Comparison of ENCODE assay signal across 1 cellular context in the genomic region with DNA sequence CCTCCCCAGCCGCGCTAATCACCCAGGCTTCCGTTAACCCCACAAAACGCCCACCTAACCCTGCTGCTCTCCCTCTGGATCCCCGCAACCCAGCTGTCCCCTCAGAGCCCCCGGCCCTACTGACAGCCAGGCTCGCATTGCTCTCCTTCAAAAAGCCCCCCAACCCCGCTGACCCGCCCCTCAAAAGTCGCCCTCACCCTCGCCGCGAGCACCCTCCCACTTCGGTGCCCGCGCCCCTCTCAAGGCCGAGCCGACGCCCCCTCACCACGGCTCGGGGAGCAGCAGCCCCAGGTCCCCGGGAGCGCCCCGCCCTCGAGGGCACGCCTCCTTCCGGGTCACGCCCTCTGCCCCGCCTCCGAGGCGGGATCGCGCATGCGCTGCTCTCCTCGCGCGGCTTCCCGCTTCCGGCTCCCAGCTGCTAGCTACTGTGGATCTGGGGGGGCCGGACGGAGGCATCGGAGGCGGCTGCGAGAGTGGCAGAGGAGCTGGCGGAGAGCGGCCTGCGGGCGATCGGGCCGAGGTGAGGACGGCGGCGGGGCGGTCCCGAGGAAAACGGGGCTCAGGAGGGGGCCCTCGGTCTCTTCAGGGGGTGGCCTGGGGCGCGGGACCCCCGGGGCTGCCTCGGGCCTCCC.
TF ChIP-seq lines count a peak whose summit lies in the region.

No MANE protein-coding gene starts in this region.

TF ChIP-seq in GM12878, 131 proteins besides CTCF, POLR2A, EP300 and RAD21 (continued from another document and continues in another):
- no peak for TF ChIP-seq MEF2A (IDR thresholded peaks at IDR 0.05; ENCODE audit: insufficient read depth, low read depth, low read length)
- TF ChIP-seq CBFB (IDR thresholded peaks at IDR 0.05; ENCODE audit: low read depth) = no peak
- TF ChIP-seq, protein P1, sequence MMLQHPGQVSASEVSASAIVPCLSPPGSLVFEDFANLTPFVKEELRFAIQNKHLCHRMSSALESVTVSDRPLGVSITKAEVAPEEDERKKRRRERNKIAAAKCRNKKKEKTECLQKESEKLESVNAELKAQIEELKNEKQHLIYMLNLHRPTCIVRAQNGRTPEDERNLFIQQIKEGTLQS (IDR thresholded peaks at IDR 0.05; ENCODE audit: borderline replicate concordance, extremely low read depth, low read depth, low read length) = no peak
- TF ChIP-seq, protein P2, sequence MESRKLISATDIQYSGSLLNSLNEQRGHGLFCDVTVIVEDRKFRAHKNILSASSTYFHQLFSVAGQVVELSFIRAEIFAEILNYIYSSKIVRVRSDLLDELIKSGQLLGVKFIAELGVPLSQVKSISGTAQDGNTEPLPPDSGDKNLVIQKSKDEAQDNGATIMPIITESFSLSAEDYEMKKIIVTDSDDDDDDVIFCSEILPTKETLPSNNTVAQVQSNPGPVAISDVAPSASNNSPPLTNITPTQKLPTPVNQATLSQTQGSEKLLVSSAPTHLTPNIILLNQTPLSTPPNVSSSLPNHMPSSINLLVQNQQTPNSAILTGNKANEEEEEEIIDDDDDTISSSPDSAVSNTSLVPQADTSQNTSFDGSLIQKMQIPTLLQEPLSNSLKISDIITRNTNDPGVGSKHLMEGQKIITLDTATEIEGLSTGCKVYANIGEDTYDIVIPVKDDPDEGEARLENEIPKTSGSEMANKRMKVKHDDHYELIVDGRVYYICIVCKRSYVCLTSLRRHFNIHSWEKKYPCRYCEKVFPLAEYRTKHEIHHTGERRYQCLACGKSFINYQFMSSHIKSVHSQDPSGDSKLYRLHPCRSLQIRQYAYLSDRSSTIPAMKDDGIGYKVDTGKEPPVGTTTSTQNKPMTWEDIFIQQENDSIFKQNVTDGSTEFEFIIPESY (IDR thresholded peaks at IDR 0.05) = no peak
- TF ChIP-seq, protein P3, sequence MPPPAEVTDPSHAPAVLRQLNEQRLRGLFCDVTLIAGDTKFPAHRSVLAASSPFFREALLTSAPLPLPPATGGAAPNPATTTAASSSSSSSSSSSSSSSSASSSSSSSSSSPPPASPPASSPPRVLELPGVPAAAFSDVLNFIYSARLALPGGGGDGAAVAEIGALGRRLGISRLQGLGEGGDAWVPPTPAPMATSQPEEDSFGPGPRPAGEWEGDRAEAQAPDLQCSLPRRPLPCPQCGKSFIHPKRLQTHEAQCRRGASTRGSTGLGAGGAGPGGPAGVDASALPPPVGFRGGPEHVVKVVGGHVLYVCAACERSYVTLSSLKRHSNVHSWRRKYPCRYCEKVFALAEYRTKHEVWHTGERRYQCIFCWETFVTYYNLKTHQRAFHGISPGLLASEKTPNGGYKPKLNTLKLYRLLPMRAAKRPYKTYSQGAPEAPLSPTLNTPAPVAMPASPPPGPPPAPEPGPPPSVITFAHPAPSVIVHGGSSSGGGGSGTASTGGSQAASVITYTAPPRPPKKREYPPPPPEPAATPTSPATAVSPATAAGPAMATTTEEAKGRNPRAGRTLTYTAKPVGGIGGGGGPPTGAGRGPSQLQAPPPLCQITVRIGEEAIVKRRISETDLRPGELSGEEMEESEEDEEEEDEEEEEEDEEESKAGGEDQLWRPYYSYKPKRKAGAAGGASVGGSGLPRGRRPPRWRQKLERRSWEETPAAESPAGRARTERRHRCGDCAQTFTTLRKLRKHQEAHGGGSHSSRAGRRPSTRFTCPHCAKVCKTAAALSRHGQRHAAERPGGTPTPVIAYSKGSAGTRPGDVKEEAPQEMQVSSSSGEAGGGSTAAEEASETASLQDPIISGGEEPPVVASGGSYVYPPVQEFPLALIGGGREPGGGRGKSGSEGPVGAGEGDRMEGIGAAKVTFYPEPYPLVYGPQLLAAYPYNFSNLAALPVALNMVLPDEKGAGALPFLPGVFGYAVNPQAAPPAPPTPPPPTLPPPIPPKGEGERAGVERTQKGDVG (CRISPR knock-in tag; IDR thresholded peaks at IDR 0.05) = no peak
- TF ChIP-seq MTA3 (IDR thresholded peaks at IDR 0.05; ENCODE audit: borderline replicate concordance, low read length) = no peak
- peak; percentile 93 for TF ChIP-seq PAX5 (IDR thresholded peaks at IDR 0.05; ENCODE audit: borderline replicate concordance, low read depth, low read length)
- TF ChIP-seq, protein P4, sequence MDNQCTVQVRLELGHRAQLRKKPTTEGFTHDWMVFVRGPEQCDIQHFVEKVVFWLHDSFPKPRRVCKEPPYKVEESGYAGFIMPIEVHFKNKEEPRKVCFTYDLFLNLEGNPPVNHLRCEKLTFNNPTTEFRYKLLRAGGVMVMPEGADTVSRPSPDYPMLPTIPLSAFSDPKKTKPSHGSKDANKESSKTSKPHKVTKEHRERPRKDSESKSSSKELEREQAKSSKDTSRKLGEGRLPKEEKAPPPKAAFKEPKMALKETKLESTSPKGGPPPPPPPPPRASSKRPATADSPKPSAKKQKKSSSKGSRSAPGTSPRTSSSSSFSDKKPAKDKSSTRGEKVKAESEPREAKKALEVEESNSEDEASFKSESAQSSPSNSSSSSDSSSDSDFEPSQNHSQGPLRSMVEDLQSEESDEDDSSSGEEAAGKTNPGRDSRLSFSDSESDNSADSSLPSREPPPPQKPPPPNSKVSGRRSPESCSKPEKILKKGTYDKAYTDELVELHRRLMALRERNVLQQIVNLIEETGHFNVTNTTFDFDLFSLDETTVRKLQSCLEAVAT (IDR thresholded peaks at IDR 0.05) = no peak
- TF ChIP-seq SRF (IDR thresholded peaks at IDR 0.05; ENCODE audit: low read depth in 2 of 2, low read length in 2 of 2) = 0 out of 4 replicates have a peak, but pooled peaks of 1 of the 2 experiments have one; percentile 25
- TF ChIP-seq ZNF384 (IDR thresholded peaks at IDR 0.05; ENCODE audit: borderline replicate concordance, low read depth, low read length) = no peak
- no peak for TF ChIP-seq SMAD1 (IDR thresholded peaks at IDR 0.05; ENCODE audit: low read depth, partially characterized antibody)
- TF ChIP-seq, protein P5, sequence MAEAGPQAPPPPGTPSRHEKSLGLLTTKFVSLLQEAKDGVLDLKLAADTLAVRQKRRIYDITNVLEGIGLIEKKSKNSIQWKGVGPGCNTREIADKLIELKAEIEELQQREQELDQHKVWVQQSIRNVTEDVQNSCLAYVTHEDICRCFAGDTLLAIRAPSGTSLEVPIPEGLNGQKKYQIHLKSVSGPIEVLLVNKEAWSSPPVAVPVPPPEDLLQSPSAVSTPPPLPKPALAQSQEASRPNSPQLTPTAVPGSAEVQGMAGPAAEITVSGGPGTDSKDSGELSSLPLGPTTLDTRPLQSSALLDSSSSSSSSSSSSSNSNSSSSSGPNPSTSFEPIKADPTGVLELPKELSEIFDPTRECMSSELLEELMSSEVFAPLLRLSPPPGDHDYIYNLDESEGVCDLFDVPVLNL (IDR thresholded peaks at IDR 0.05; ENCODE audit: low read depth, low read length) = no peak
- TF ChIP-seq RFX5 (IDR thresholded peaks at IDR 0.05; ENCODE audit: low read depth, low read length) = no peak
- TF ChIP-seq GATAD2B (conservative IDR thresholded peaks at IDR 0.05; ENCODE audit: low read depth) = no peak
- no peak for TF ChIP-seq FOS (IDR thresholded peaks at IDR 0.05; ENCODE audit: borderline replicate concordance, extremely low read depth, insufficient read length)
- no peak for TF ChIP-seq SREBF1 (IDR thresholded peaks at IDR 0.05; ENCODE audit: low read length)
- peak; percentile 56; the same call in 1 of the 2 replicates for TF ChIP-seq TCF12 (IDR thresholded peaks at IDR 0.05; ENCODE audit: low read depth, low read length)
- TF ChIP-seq CBX3 (IDR thresholded peaks at IDR 0.05; ENCODE audit: borderline replicate concordance, low read depth) = no peak
- TF ChIP-seq YBX1 (IDR thresholded peaks at IDR 0.05) = no peak
- peak; percentile 77; the same call in 1 of the 2 replicates for TF ChIP-seq TAF1 (IDR thresholded peaks at IDR 0.05; ENCODE audit: borderline replicate concordance, low read depth, low read length)
- TF ChIP-seq NBN (IDR thresholded peaks at IDR 0.05) = no peak
- no peak for TF ChIP-seq CHD1 (IDR thresholded peaks at IDR 0.05; ENCODE audit: low read depth, low read length)
- no peak for TF ChIP-seq KLF5 (IDR thresholded peaks at IDR 0.05; ENCODE audit: partially characterized antibody)
- TF ChIP-seq, protein P6, sequence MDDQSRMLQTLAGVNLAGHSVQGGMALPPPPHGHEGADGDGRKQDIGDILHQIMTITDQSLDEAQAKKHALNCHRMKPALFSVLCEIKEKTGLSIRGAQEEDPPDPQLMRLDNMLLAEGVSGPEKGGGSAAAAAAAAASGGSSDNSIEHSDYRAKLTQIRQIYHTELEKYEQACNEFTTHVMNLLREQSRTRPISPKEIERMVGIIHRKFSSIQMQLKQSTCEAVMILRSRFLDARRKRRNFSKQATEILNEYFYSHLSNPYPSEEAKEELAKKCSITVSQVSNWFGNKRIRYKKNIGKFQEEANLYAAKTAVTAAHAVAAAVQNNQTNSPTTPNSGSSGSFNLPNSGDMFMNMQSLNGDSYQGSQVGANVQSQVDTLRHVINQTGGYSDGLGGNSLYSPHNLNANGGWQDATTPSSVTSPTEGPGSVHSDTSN (IDR thresholded peaks at IDR 0.05; ENCODE audit: insufficient replicate concordance, low read depth, low read length) = peak; percentile 38
- no peak for TF ChIP-seq BCL11A (IDR thresholded peaks at IDR 0.05; ENCODE audit: low read depth, low read length)
- no peak for TF ChIP-seq TBL1XR1 (IDR thresholded peaks at IDR 0.05; ENCODE audit: low read depth, low read length)
- no peak for TF ChIP-seq MYB (IDR thresholded peaks at IDR 0.05; ENCODE audit: borderline replicate concordance, low read depth, low read length)
- TF ChIP-seq, protein P7, sequence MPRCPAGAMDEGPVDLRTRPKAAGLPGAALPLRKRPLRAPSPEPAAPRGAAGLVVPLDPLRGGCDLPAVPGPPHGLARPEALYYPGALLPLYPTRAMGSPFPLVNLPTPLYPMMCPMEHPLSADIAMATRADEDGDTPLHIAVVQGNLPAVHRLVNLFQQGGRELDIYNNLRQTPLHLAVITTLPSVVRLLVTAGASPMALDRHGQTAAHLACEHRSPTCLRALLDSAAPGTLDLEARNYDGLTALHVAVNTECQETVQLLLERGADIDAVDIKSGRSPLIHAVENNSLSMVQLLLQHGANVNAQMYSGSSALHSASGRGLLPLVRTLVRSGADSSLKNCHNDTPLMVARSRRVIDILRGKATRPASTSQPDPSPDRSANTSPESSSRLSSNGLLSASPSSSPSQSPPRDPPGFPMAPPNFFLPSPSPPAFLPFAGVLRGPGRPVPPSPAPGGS (IDR thresholded peaks at IDR 0.05; ENCODE audit: borderline replicate concordance, insufficient read depth, low read depth, low read length, poor library complexity, severe bottlenecking) = peak; percentile 19
- TF ChIP-seq CEBPB (IDR thresholded peaks at IDR 0.05; ENCODE audit: borderline replicate concordance in 1 of 2, low read depth in 2 of 2, low read length in 2 of 2) = no peak
- TF ChIP-seq, protein P8, sequence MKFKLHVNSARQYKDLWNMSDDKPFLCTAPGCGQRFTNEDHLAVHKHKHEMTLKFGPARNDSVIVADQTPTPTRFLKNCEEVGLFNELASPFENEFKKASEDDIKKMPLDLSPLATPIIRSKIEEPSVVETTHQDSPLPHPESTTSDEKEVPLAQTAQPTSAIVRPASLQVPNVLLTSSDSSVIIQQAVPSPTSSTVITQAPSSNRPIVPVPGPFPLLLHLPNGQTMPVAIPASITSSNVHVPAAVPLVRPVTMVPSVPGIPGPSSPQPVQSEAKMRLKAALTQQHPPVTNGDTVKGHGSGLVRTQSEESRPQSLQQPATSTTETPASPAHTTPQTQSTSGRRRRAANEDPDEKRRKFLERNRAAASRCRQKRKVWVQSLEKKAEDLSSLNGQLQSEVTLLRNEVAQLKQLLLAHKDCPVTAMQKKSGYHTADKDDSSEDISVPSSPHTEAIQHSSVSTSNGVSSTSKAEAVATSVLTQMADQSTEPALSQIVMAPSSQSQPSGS (IDR thresholded peaks at IDR 0.05; ENCODE audit: low read length) = no peak
- TF ChIP-seq TARDBP (IDR thresholded peaks at IDR 0.05; ENCODE audit: borderline replicate concordance) = no peak
- TF ChIP-seq NR2C1 (IDR thresholded peaks at IDR 0.05) = peak; percentile 87
- TF ChIP-seq ZNF622 (IDR thresholded peaks at IDR 0.05) = no peak
- peak; percentile 65; the same call in 1 of the 2 replicates for TF ChIP-seq POLR2AphosphoS2 (IDR thresholded peaks at IDR 0.05; ENCODE audit: low read depth, low read length)
- no peak for TF ChIP-seq FOXK2 (IDR thresholded peaks at IDR 0.05)
- TF ChIP-seq, protein P9, sequence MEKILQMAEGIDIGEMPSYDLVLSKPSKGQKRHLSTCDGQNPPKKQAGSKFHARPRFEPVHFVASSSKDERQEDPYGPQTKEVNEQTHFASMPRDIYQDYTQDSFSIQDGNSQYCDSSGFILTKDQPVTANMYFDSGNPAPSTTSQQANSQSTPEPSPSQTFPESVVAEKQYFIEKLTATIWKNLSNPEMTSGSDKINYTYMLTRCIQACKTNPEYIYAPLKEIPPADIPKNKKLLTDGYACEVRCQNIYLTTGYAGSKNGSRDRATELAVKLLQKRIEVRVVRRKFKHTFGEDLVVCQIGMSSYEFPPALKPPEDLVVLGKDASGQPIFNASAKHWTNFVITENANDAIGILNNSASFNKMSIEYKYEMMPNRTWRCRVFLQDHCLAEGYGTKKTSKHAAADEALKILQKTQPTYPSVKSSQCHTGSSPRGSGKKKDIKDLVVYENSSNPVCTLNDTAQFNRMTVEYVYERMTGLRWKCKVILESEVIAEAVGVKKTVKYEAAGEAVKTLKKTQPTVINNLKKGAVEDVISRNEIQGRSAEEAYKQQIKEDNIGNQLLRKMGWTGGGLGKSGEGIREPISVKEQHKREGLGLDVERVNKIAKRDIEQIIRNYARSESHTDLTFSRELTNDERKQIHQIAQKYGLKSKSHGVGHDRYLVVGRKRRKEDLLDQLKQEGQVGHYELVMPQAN (conservative IDR thresholded peaks at IDR 0.05) = peak; percentile 72
- TF ChIP-seq PAX8 (IDR thresholded peaks at IDR 0.05) = no peak
- TF ChIP-seq, protein P10, sequence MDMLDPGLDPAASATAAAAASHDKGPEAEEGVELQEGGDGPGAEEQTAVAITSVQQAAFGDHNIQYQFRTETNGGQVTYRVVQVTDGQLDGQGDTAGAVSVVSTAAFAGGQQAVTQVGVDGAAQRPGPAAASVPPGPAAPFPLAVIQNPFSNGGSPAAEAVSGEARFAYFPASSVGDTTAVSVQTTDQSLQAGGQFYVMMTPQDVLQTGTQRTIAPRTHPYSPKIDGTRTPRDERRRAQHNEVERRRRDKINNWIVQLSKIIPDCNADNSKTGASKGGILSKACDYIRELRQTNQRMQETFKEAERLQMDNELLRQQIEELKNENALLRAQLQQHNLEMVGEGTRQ (IDR thresholded peaks at IDR 0.05; ENCODE audit: borderline replicate concordance, low read depth, low read length) = no peak
- TF ChIP-seq BMI1 (IDR thresholded peaks at IDR 0.05; ENCODE audit: borderline replicate concordance) = no peak
- no peak; the same call in 1 of the 2 replicates for TF ChIP-seq CREB1 (IDR thresholded peaks at IDR 0.05; ENCODE audit: low read depth)
- TF ChIP-seq SREBF2 (IDR thresholded peaks at IDR 0.05; ENCODE audit: low read length) = no peak
- TF ChIP-seq TCF7 (IDR thresholded peaks at IDR 0.05; ENCODE audit: borderline replicate concordance) = no peak
- TF ChIP-seq, protein P11, sequence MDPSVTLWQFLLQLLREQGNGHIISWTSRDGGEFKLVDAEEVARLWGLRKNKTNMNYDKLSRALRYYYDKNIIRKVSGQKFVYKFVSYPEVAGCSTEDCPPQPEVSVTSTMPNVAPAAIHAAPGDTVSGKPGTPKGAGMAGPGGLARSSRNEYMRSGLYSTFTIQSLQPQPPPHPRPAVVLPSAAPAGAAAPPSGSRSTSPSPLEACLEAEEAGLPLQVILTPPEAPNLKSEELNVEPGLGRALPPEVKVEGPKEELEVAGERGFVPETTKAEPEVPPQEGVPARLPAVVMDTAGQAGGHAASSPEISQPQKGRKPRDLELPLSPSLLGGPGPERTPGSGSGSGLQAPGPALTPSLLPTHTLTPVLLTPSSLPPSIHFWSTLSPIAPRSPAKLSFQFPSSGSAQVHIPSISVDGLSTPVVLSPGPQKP (IDR thresholded peaks at IDR 0.05; ENCODE audit: low read depth, low read length) = peak; percentile 75
- TF ChIP-seq CHD4 (IDR thresholded peaks at IDR 0.05) = no peak
- TF ChIP-seq ZNF207 (IDR thresholded peaks at IDR 0.05; ENCODE audit: borderline replicate concordance) = no peak
